15 cellular contexts compared by ENCODE assay signal in the genomic region with DNA sequence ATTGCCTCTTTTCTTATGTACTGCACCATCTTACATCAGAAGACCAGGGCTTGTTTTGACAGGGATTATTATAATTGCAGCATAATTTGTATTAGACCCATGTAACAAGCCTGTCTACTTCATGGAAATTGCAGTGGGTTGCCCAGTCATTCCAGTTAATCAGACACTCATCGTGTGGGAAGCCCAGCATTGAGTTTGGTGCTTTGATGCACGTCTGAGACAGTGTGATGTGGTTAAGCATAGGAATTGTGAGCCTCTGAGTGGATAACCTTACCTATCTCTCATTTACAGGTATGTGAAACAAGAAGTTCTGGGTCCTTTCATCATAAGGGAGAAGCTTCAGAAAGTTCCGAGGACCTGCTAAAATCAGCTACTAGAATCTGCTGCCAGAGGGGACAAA. TPM values are rescaled to one million over a fixed set of nuclear protein-coding genes. Genes with fewer than 3 reads are reported as not detected.
DNase-seq lines count a peak whose midpoint lies in the region; ATAC-seq lines count a peak whose summit lies in the region.
"Had no signal": no experiment of that assay in that cellular context is flagged by ENCODE, and none has a peak within 500 bp of the region (broad histone marks: within the 10 kb centered on the region; RNA-seq: fewer than 3 reads in every experiment).

No MANE protein-coding gene starts in this region.

- H3K9me3 Mint-ChIP-seq in activated CD4-positive, alpha-beta T cell treated with anti-CD3 and anti-CD28 coated beads, Interleukin-2, amount 10 ng/mL, durations not matched to agents 24 days and 14 days = peaks cover 12% of the 10 kb centered on the region
- H3K9me3 Mint-ChIP-seq in activated naive CD8-positive, alpha-beta T cell treated with anti-CD3 and anti-CD28 coated beads, Interleukin-2, amount 50 U/mL, for 24 hours = no peaks in the 10 kb centered on the region

- peak overlapping the region; percentile 64 for H3K27ac Mint-ChIP-seq in activated CD4-positive, alpha-beta T cell treated with anti-CD3 and anti-CD28 coated beads, Interleukin-2, amount 10 ng/mL, durations not matched to agents 24 days and 14 days
- peak overlapping the region; percentile 82 for H3K27ac Mint-ChIP-seq in activated naive CD8-positive, alpha-beta T cell treated with anti-CD3 and anti-CD28 coated beads, Interleukin-2, amount 50 U/mL, for 24 hours
- H3K27ac Mint-ChIP-seq: IgD-negative memory B cell had no signal

- intact Hi-C loops in activated CD4-positive, alpha-beta T cell treated with anti-CD3 and anti-CD28 coated beads, Interleukin-2, amount 10 ng/mL, durations not matched to agents 24 days and 14 days (cut with micrococcal nuclease) = loop anchor here (1.0 kb wide), 2 partner anchors 22 to 27 kb away; no protein-coding TSS in a partner anchor

- peak; percentile 81 to 83 for ATAC-seq in activated CD4-positive, CD25-positive, alpha-beta regulatory T cell treated with anti-CD3 and anti-CD28 coated beads, Interleukin-2, amount 50 U/mL, for 24 hours
- ATAC-seq in activated naive CD8-positive, alpha-beta T cell treated with anti-CD3 and anti-CD28 coated beads, Interleukin-2, amount 50 U/mL, for 24 hours = peak; percentile 83
- no peak for ATAC-seq in HG03039 (IDR thresholded peaks at IDR 0.05; ENCODE audit: unreplicated experiment)
- ATAC-seq: left colon, mucosa of descending colon had no signal

- peaks cover 44% of the 10 kb centered on the region for H3K4me1 Mint-ChIP-seq in activated CD4-positive, alpha-beta T cell treated with anti-CD3 and anti-CD28 coated beads, Interleukin-2, amount 10 ng/mL, durations not matched to agents 24 days and 14 days
- H3K4me1 Mint-ChIP-seq in activated naive CD8-positive, alpha-beta T cell treated with anti-CD3 and anti-CD28 coated beads, Interleukin-2, amount 50 U/mL, for 24 hours = peaks cover 75% of the 10 kb centered on the region

- H3K27me3 Mint-ChIP-seq in activated CD4-positive, alpha-beta T cell treated with anti-CD3 and anti-CD28 coated beads, Interleukin-2, amount 10 ng/mL, durations not matched to agents 24 days and 14 days = no peaks in the 10 kb centered on the region
- no peaks in the 10 kb centered on the region for H3K27me3 Mint-ChIP-seq in activated naive CD8-positive, alpha-beta T cell treated with anti-CD3 and anti-CD28 coated beads, Interleukin-2, amount 50 U/mL, for 24 hours
- H3K27me3 Mint-ChIP-seq: IgD-negative memory B cell had no signal

- DNase-seq in activated CD4-positive, CD25-positive, alpha-beta regulatory T cell (lab: John Stamatoyannopoulos, UW) = no peak
- no peak for DNase-seq in activated CD4-positive, alpha-beta T cell treated with anti-CD3 and anti-CD28 coated beads, Interleukin-2, amount 10 ng/mL, durations not matched to agents 24 days and 14 days
- DNase-seq in activated naive CD8-positive, alpha-beta T cell treated with anti-CD3 and anti-CD28 coated beads, Interleukin-2, amount 50 U/mL, for 24 hours = peak; percentile 59
- DNase-seq in stimulated activated CD4-positive, alpha-beta T cell treated with anti-CD3 and anti-CD28 coated beads, TNF-alpha, amount 100 ng/mL, for 24 hours (ENCODE audit: low read depth in 3 of 3) = peak in 2 of 3 experiments; percentile 56 to 62
- DNase-seq in A172 (ENCODE audit: low spot score) (no peak), NOMO-1 treated with dmso at 0.1 percent for 144 hours (lab: John Stamatoyannopoulos, UW; ENCODE audit: unreplicated experiment) (no peak)
- DNase-seq: left colon, MM.1S, mucosa of descending colon, NCI-H1694 treated with DMSO at 0.1 percent for 48 hours, NCI-H446, SHP77 treated with DMSO at 0.1 percent for 48 hours had no signal

- no peak overlapping the region for H3K4me3 Mint-ChIP-seq in activated CD4-positive, alpha-beta T cell treated with anti-CD3 and anti-CD28 coated beads, Interleukin-2, amount 10 ng/mL, durations not matched to agents 24 days and 14 days
- no peak overlapping the region for H3K4me3 Mint-ChIP-seq in activated naive CD8-positive, alpha-beta T cell treated with anti-CD3 and anti-CD28 coated beads, Interleukin-2, amount 50 U/mL, for 24 hours
- H3K4me3 Mint-ChIP-seq: IgD-negative memory B cell had no signal

- peaks cover 70% of the 10 kb centered on the region for H3K36me3 Mint-ChIP-seq in activated CD4-positive, alpha-beta T cell treated with anti-CD3 and anti-CD28 coated beads, Interleukin-2, amount 10 ng/mL, durations not matched to agents 24 days and 14 days (ENCODE audit: low read depth)
- peaks cover 73% of the 10 kb centered on the region for H3K36me3 Mint-ChIP-seq in activated naive CD8-positive, alpha-beta T cell treated with anti-CD3 and anti-CD28 coated beads, Interleukin-2, amount 50 U/mL, for 24 hours (ENCODE audit: low read depth)

RNA-seq across cellular contexts. Expression of a gene that starts 12.8 kb away (rescaled TPM):
- total RNA-seq in activated CD4-positive, alpha-beta T cell treated with anti-CD3 and anti-CD28 coated beads, Interleukin-2, amount 10 ng/mL, durations not matched to agents 24 days and 14 days = 113 and 117 TPM in 2 replicates
- not detected in 2 replicates for total RNA-seq in A172 (2014; rRNA removed; shearing (Covaris generic))

Comparison
In these comparisons a context has a peak if more than half of its experiments do, and no peak if none do; other contexts are left out.
1. DNase-seq: peak in activated naive CD8-positive, alpha-beta T cell treated with anti-CD3 and anti-CD28 coated beads, Interleukin-2, amount 50 U/mL, for 24 hours (single experiment) and stimulated activated CD4-positive, alpha-beta T cell treated with anti-CD3 and anti-CD28 coated beads, TNF-alpha, amount 100 ng/mL, for 24 hours (2 of 3); none in activated CD4-positive, CD25-positive, alpha-beta regulatory T cell (0 of 4), activated CD4-positive, alpha-beta T cell treated with anti-CD3 and anti-CD28 coated beads, Interleukin-2, amount 10 ng/mL, durations not matched to agents 24 days and 14 days (single experiment), A172 (single experiment) and NOMO-1 treated with dmso at 0.1 percent for 144 hours (single experiment).
2. RNA of a gene that starts 12.8 kb away (total RNA-seq): 113 to 117 TPM in activated CD4-positive, alpha-beta T cell treated with anti-CD3 and anti-CD28 coated beads, Interleukin-2, amount 10 ng/mL, durations not matched to agents 24 days and 14 days; not detected in A172; every median in the first group is over 100 times any median in the second.